ENCODE assay signal across 20 cellular contexts in genomic region chr12:81381951-81382350, GRCh38.
"Had no signal": no experiment of that assay in that cellular context is flagged by ENCODE, and none has a peak within 500 bp of the region (broad histone marks: within the 10 kb centered on the region; RNA-seq: fewer than 3 reads in every experiment).

No MANE protein-coding gene starts in this region.

- H3K36me3 Mint-ChIP-seq: activated naive CD4-positive, alpha-beta T cell treated with anti-CD3 and anti-CD28 coated beads, Interleukin-2, amount 50 U/mL, for 72 hours; natural killer cell had no signal

- H3K27ac ChIP-seq: adrenal gland, breast epithelium, esophagus muscularis mucosa, gastroesophageal sphincter, heart left ventricle, ovary, psoas muscle, skin epidermis, tibial nerve had no signal

- H3K9me3 Mint-ChIP-seq: activated T-helper 1 cell treated with anti-CD3 and anti-CD28 coated beads, Interleukin-12 subunit alpha, Interleukin-12 subunit beta, Interleukin-2, Interleukin-4 antibody, amounts not matched to agents 30 ng/mL and 10 ng/mL and 1 ng/mL, durations not matched to agents 14 hours and 24 hours and 36 hours had no signal

- H3K4me1 Mint-ChIP-seq: natural killer cell had no signal

- H3K4me1 ChIP-seq: adrenal gland, breast epithelium, esophagus muscularis mucosa, gastroesophageal sphincter, heart left ventricle, psoas muscle, tibial nerve had no signal

- H3K36me3 ChIP-seq: adrenal gland, breast epithelium, esophagus muscularis mucosa, gastroesophageal sphincter, heart left ventricle, ovary, tibial nerve had no signal

- H3K9me3 ChIP-seq: adrenal gland, breast epithelium, esophagus muscularis mucosa, gastroesophageal sphincter, heart left ventricle, ovary, psoas muscle, tibial nerve had no signal

- H3K4me3 ChIP-seq: adrenal gland, breast epithelium, esophagus muscularis mucosa, gastroesophageal sphincter, heart left ventricle, lung, ovary, psoas muscle, skin epidermis, tibial nerve had no signal

- DNase-seq: activated gamma-delta T cell treated with Interleukin-2 at 50 U/mL for 16 hours; adrenal gland; cerebellar nuclear complex; effector CD4-positive, alpha-beta T cell; heart left ventricle; kidney; natural killer cell; ovary; psoas muscle; right cardiac atrium; stimulated activated naive CD8-positive, alpha-beta T cell treated with anti-CD3 and anti-CD28 coated beads, Interleukin-15, Interleukin-2, amounts not matched to agents 100 U/mL and 50 U/mL, for 24 hours; substantia nigra had no signal

- H3K27ac Mint-ChIP-seq: activated naive CD4-positive, alpha-beta T cell treated with anti-CD3 and anti-CD28 coated beads, Interleukin-2, amount 50 U/mL, for 72 hours; activated T-helper 1 cell treated with anti-CD3 and anti-CD28 coated beads, Interleukin-12 subunit alpha, Interleukin-12 subunit beta, Interleukin-2, Interleukin-4 antibody, amounts not matched to agents 30 ng/mL and 10 ng/mL and 1 ng/mL, durations not matched to agents 14 hours and 24 hours and 36 hours; natural killer cell had no signal

- H3K4me3 Mint-ChIP-seq: activated T-helper 1 cell treated with anti-CD3 and anti-CD28 coated beads, Interleukin-12 subunit alpha, Interleukin-12 subunit beta, Interleukin-2, Interleukin-4 antibody, amounts not matched to agents 30 ng/mL and 10 ng/mL and 1 ng/mL, durations not matched to agents 14 hours and 24 hours and 36 hours; natural killer cell had no signal

- H3K27me3 ChIP-seq: adrenal gland, breast epithelium, esophagus muscularis mucosa, gastroesophageal sphincter, heart left ventricle, ovary, tibial nerve had no signal
